In genomic region chr10:22539579-22540160, GRCh38 we compare ENCODE assay signal across 19 cellular contexts.
A peak's percentile ranks its signal among the peaks of the same experiment; 100 is the strongest.
DNase-seq lines count a peak whose midpoint lies in the region; ATAC-seq and TF ChIP-seq lines count a peak whose summit lies in the region.
"Had no signal": no experiment of that assay in that cellular context is flagged by ENCODE, and none has a peak within 500 bp of the region (broad histone marks: within the 10 kb centered on the region; RNA-seq: fewer than 3 reads in every experiment).

No MANE protein-coding gene starts in this region.

- no peaks in the 10 kb centered on the region for H3K9me3 ChIP-seq in HEK293 (ENCODE audit: control insufficient read depth, insufficient read depth, low read depth, low read length)
- no peaks in the 10 kb centered on the region for H3K9me3 ChIP-seq in GM23248 (ENCODE audit: low read depth)
- H3K9me3 ChIP-seq: Caco-2 had no signal

- H3K79me2 ChIP-seq in GM23248 (ENCODE audit: insufficient read depth): no peaks in the 10 kb centered on the region

- H3K27ac Mint-ChIP-seq in activated naive CD8-positive, alpha-beta T cell treated with anti-CD3 and anti-CD28 coated beads, Interleukin-2, amount 50 U/mL, for 24 hours: peak overlapping the region; percentile 63
- H3K27ac Mint-ChIP-seq in nephron progenitor cell: peak overlapping the region; percentile 21

- no peaks in the 10 kb centered on the region for H4K20me1 ChIP-seq in GM23248 (ENCODE audit: insufficient read depth)

- no peak overlapping the region for H3K4me3 Mint-ChIP-seq in activated naive CD8-positive, alpha-beta T cell treated with anti-CD3 and anti-CD28 coated beads, Interleukin-2, amount 50 U/mL, for 24 hours
- no peak overlapping the region for H3K4me3 Mint-ChIP-seq in nephron progenitor cell

- no peak overlapping the region for H3K9ac ChIP-seq in GM23248

- no peak for ATAC-seq in activated naive CD8-positive, alpha-beta T cell treated with anti-CD3 and anti-CD28 coated beads, Interleukin-2, amount 50 U/mL, for 24 hours
- ATAC-seq in sciatic nerve (no peak), HG02885 (IDR thresholded peaks at IDR 0.05; ENCODE audit: poor library complexity, unreplicated experiment) (no peak)
- ATAC-seq: HCT116, Panc1 had no signal

- H3K4me1 ChIP-seq in HEK293 (ENCODE audit: control insufficient read depth, insufficient read depth, low read length): peaks cover 9% of the 10 kb centered on the region
- no peaks in the 10 kb centered on the region for H3K4me1 ChIP-seq in GM23248 (ENCODE audit: insufficient read depth)

- H3K9me3 Mint-ChIP-seq in activated naive CD8-positive, alpha-beta T cell treated with anti-CD3 and anti-CD28 coated beads, Interleukin-2, amount 50 U/mL, for 24 hours: no peaks in the 10 kb centered on the region
- no peaks in the 10 kb centered on the region for H3K9me3 Mint-ChIP-seq in nephron progenitor cell

- WGBS in GM23248 (ENCODE audit: low coverage in 1 of 2, low lambda C conversion rate in 2 of 2, missing lambda C conversion rate in 2 of 2), 2 experiments: 81 to 83% methylated on average over 8 of the region's 8 CpGs

- CTCF ChIA-PET in HEK293 (lab: Yijun Ruan, JAX): no interaction called here

- no peak overlapping the region for H3K4me2 ChIP-seq in GM23248 (ENCODE audit: unreplicated experiment)

- intact Hi-C loops in sciatic nerve (cut with DNase I): no loop called here

- no peaks in the 10 kb centered on the region for H3F3A ChIP-seq in GM23248 (ENCODE audit: insufficient read depth)

- H3K27me3 ChIP-seq in GM23248 (replicated peaks; ENCODE audit: insufficient read depth): no peaks in the 10 kb centered on the region

- TF ChIP-seq CTCF in HEK293 (tag by site-specific recombination; IDR thresholded peaks at IDR 0.05) (no peak), nephron progenitor cell (IDR thresholded peaks at IDR 0.05) (no peak)

- DNase-seq in NCI-H1436 (lab: John Stamatoyannopoulos, UW) (peak; percentile 35), NCI-H1436 treated with DMSO at 0.1 percent for 48 hours (lab: John Stamatoyannopoulos, UW) (no peak), nephron progenitor cell (no peak), sciatic nerve (ENCODE audit: low spot score) (no peak), GM23248 (no peak)
- no peak for DNase-seq in activated naive CD8-positive, alpha-beta T cell treated with anti-CD3 and anti-CD28 coated beads, Interleukin-2, amount 50 U/mL, for 24 hours
- DNase-seq: C1 segment of cervical spinal cord, Caco-2, KG1, NCI-H1048, NCI-H187, NCI-H510A treated with DMSO at 0.1 percent for 48 hours, Right ventricle myocardium superior had no signal

- POLR2A ChIA-PET in HEK293 (lab: Yijun Ruan, JAX): interaction anchor here (0.6 kb wide), 1 partner anchor 166 kb away, joined by 3 read pairs; no protein-coding TSS in a partner anchor

- peaks cover 66% of the 10 kb centered on the region for H3K36me3 Mint-ChIP-seq in activated naive CD8-positive, alpha-beta T cell treated with anti-CD3 and anti-CD28 coated beads, Interleukin-2, amount 50 U/mL, for 24 hours (ENCODE audit: low read depth)
- peaks cover 77% of the 10 kb centered on the region for H3K36me3 Mint-ChIP-seq in nephron progenitor cell (ENCODE audit: low read depth)

- H3K27me3 Mint-ChIP-seq in activated naive CD8-positive, alpha-beta T cell treated with anti-CD3 and anti-CD28 coated beads, Interleukin-2, amount 50 U/mL, for 24 hours: no peaks in the 10 kb centered on the region
- H3K27me3 Mint-ChIP-seq in nephron progenitor cell (ENCODE audit: low read depth, poor library complexity): peaks cover 3% of the 10 kb centered on the region

- no peaks in the 10 kb centered on the region for H3K9me2 ChIP-seq in GM23248 (ENCODE audit: insufficient read depth)

- H3K27ac ChIP-seq in HEK293 (ENCODE audit: extremely low read depth, low read depth, low read length) (no peak overlapping the region), GM23248 (no peak overlapping the region)
- H3K27ac ChIP-seq: 22Rv1, HL-60 had no signal

- H3K36me3 ChIP-seq in HEK293 (ENCODE audit: control insufficient read depth in 2 of 2, insufficient read depth in 1 of 2, low read length in 2 of 2): peaks cover 4 to 35% of the 10 kb centered on the region in 2 experiments; a peak in 2 of 3 replicates
- H3K36me3 ChIP-seq in GM23248 (ENCODE audit: low read depth): peaks cover 10% of the 10 kb centered on the region; the same call in 1 of the 2 replicates

- H3K4me3 ChIP-seq in HEK293 (ENCODE audit: low read depth, low read length): no peak overlapping the region
- no peak overlapping the region for H3K4me3 ChIP-seq in GM23248

- H2AFZ ChIP-seq in GM23248: no peak overlapping the region

- in situ Hi-C loops in GM23248 (cut with MboI): no loop called here

- peaks cover 6% of the 10 kb centered on the region for H3K4me1 Mint-ChIP-seq in activated naive CD8-positive, alpha-beta T cell treated with anti-CD3 and anti-CD28 coated beads, Interleukin-2, amount 50 U/mL, for 24 hours
- peaks cover 48% of the 10 kb centered on the region for H3K4me1 Mint-ChIP-seq in nephron progenitor cell

TF ChIP-seq in HEK293, 187 proteins besides CTCF, POLR2A, EP300 and RAD21:
- TF ChIP-seq ZNF175 (tag by site-specific recombination; IDR thresholded peaks at IDR 0.05) (no peak), ZNF596 (tag by site-specific recombination; IDR thresholded peaks at IDR 0.05) (peak; percentile 84), ZNF621 (tag by site-specific recombination; IDR thresholded peaks at IDR 0.05) (no peak), ZNF221 (tag by site-specific recombination; IDR thresholded peaks at IDR 0.05; ENCODE audit: borderline replicate concordance) (no peak), ZNF645 (tag by site-specific recombination; IDR thresholded peaks at IDR 0.05) (no peak)
TF ChIP-seq in HEK293: peak in this region for 1.
